ENCODE assay signal across 8 cellular contexts in the genomic region with DNA sequence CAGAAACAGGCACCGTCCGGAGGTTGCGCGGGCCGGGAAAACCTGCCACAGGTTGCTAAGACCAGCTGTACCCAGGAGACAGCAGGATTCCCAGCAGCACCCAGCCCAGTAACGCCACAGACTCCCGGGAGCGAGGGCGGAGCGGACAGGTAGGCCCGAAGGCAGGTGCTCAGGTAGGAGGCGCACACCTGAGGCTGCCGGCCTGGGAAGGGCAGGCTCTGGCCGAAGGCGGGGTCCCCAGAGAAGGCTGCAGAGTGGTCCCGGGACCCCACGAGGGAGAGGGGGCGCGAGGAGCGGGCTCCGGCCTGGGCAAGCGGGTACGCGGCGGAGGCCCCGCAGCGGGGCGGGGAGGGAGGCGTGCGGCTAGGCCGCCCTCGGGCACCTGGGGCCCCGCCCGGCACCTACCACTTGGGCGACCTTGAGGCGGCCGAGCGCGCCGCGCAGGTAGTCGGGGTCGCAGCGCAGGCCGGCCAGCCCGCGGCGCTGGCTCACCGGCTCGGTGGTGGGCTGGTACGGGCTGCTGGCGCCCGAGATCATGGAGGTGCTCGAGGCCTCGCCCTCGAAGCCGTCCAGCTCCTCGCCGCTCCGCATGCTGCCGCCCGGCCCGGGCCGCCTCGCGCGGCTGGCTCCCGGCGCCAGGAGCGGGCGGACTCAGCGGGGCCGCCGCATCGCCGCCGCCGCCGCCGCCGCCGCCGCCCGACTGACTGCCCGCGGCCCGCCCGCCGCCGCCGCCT. TPM values are rescaled to one million over a fixed set of nuclear protein-coding genes. Genes with fewer than 3 reads are reported as not detected.
A peak's percentile ranks its signal among the peaks of the same experiment; 100 is the strongest.
DNase-seq lines count a peak whose midpoint lies in the region; ATAC-seq, FAIRE-seq and TF ChIP-seq lines count a peak whose summit lies in the region.

No MANE protein-coding gene starts in this region.

- peak overlapping the region; percentile 40 to 60 (median 53) for H3K4me3 ChIP-seq in endothelial cell of umbilical vein (replicated peaks in 1 of 3; ENCODE audit: insufficient read depth in 1 of 3, low read depth in 1 of 3, low read length in 3 of 3)
- peak overlapping the region; percentile 53 for H3K4me3 ChIP-seq in naive thymus-derived CD4-positive, alpha-beta T cell (ENCODE audit: low read length)

- no peaks in the 10 kb centered on the region for H3K9me3 ChIP-seq in endothelial cell of umbilical vein (replicated peaks; ENCODE audit: control insufficient read depth, insufficient read depth, low read length)
- H3K9me3 ChIP-seq in naive thymus-derived CD4-positive, alpha-beta T cell (ENCODE audit: control insufficient read depth in 2 of 3, low read length in 3 of 3), result no peaks in the 10 kb centered on the region

- peaks cover 2% of the 10 kb centered on the region in 2 experiments for H3K27me3 ChIP-seq in endothelial cell of umbilical vein (ENCODE audit: control insufficient read depth in 2 of 2, insufficient read depth in 2 of 2, low read length in 2 of 2)
- H3K27me3 ChIP-seq in naive thymus-derived CD4-positive, alpha-beta T cell (ENCODE audit: control insufficient read depth in 2 of 2, insufficient read depth in 2 of 2, low read length in 2 of 2), result no peaks in the 10 kb centered on the region

- peak overlapping the region; percentile 71 to 91 (median 82) for H3K4me3 Mint-ChIP-seq in naive thymus-derived CD4-positive, alpha-beta T cell

- H3K27ac Mint-ChIP-seq in naive thymus-derived CD4-positive, alpha-beta T cell, result peak overlapping the region in 5 of 9 donors; percentile 36 to 81 (median 47)

- H3K4me1 Mint-ChIP-seq in naive thymus-derived CD4-positive, alpha-beta T cell, result peaks cover 6 to 16% (median 12%) of the 10 kb centered on the region in 7 donors

- BruUV-seq in endothelial cell of umbilical vein (replicated peaks; lab: Mats Ljungman, UMichigan), result no TSS peak

- TF ChIP-seq POLR2A in endothelial cell of umbilical vein (IDR thresholded peaks at IDR 0.05; ENCODE audit: low read depth, low read length), result no peak

- H3K27ac ChIP-seq in C4-2B, result peak overlapping the region; percentile 93
- no peak overlapping the region for H3K27ac ChIP-seq in endothelial cell of umbilical vein (ENCODE audit: insufficient read depth, low read depth, low read length)
- H3K27ac ChIP-seq in naive thymus-derived CD4-positive, alpha-beta T cell (ENCODE audit: low read depth, low read length), result peak overlapping the region; percentile 45

- no peaks in the 10 kb centered on the region for H4K20me1 ChIP-seq in endothelial cell of umbilical vein (replicated peaks; ENCODE audit: control insufficient read depth, extremely low read depth, insufficient read depth, low read length)

- H3K9ac ChIP-seq in endothelial cell of umbilical vein (replicated peaks; ENCODE audit: extremely low read depth, insufficient read depth, low read length), result peak overlapping the region; percentile 45

- peak; percentile 42 for DNase-seq in UCSD-AML1 (lab: John Stamatoyannopoulos, UW; ENCODE audit: unreplicated experiment)
- DNase-seq in endothelial cell of umbilical vein (ENCODE audit: low read depth, low spot score), result peak; percentile 10
- DNase-seq in naive thymus-derived CD4-positive, alpha-beta T cell, result peak in 6 of 9 donors; percentile 16 to 34 (median 19)
- DNase-seq in NCI-H446 (lab: John Stamatoyannopoulos, UW), result no peak
- no peak for DNase-seq in hepatic stellate cell (ENCODE audit: low spot score)

- H3K4me2 ChIP-seq in endothelial cell of umbilical vein (ENCODE audit: insufficient read depth, low read length), result peak overlapping the region; percentile 66

- H3K36me3 ChIP-seq in endothelial cell of umbilical vein (ENCODE audit: control insufficient read depth in 2 of 2, extremely low read depth in 1 of 2, insufficient read depth in 2 of 2, low read length in 2 of 2), result no peaks in the 10 kb centered on the region
- no peaks in the 10 kb centered on the region for H3K36me3 ChIP-seq in naive thymus-derived CD4-positive, alpha-beta T cell (ENCODE audit: control insufficient read depth in 2 of 3, insufficient read depth in 3 of 3, low read length in 3 of 3)

- H3K4me1 ChIP-seq in endothelial cell of umbilical vein (ENCODE audit: control insufficient read depth, extremely low read depth, insufficient read depth, low read length), result peaks cover 8% of the 10 kb centered on the region
- peaks cover 5 to 10% of the 10 kb centered on the region in 2 donors for H3K4me1 ChIP-seq in naive thymus-derived CD4-positive, alpha-beta T cell (ENCODE audit: control insufficient read depth in 2 of 2, insufficient read depth in 2 of 2, low read length in 2 of 2)

- H3K9me3 Mint-ChIP-seq in naive thymus-derived CD4-positive, alpha-beta T cell, result peaks cover 0 to 3% (median 0%) of the 10 kb centered on the region in 11 donors

- no peak for FAIRE-seq in endothelial cell of umbilical vein (lab: Jason Lieb, UNC)

- intact Hi-C loops in endothelial cell of umbilical vein (cut with micrococcal nuclease), result loop anchor here (2.0 kb wide), 1 partner anchor 35 kb away; no protein-coding TSS in a partner anchor
- intact Hi-C loops in naive thymus-derived CD4-positive, alpha-beta T cell (cut with micrococcal nuclease), result loop anchor here (1.0 to 5.0 kb wide), 9 partner anchors 33 to 331 kb away; partner anchors contain the start of genes DYNC1LI2 (in 2 of the 2), CBFB (in 1 of the 2), CKLF (in 1 of the 2) and TK2 (in 1 of the 2)

- H3K79me2 ChIP-seq in endothelial cell of umbilical vein (ENCODE audit: control insufficient read depth, insufficient read depth, low read length), result no peaks in the 10 kb centered on the region

- POLR2A ChIA-PET in endothelial cell of umbilical vein (lab: Charles Lee), result no interaction called here
- POLR2A ChIA-PET in naive thymus-derived CD4-positive, alpha-beta T cell (lab: Charles Lee), result interaction anchor here (1.4 kb wide), 1 partner anchor 55 kb away, joined by 3 read pairs; the partner anchor contains the start of gene DYNC1LI2

- dilution Hi-C loops in endothelial cell of umbilical vein (cut with MboI; ENCODE audit: extremely low pct_ligation_motif_present, low sequenced_read_pairs), result no loop called here

- peak overlapping the region; percentile 86 for H2AFZ ChIP-seq in endothelial cell of umbilical vein (ENCODE audit: low read depth, low read length)

- peaks cover 0 to 1% (median 0%) of the 10 kb centered on the region in 5 donors for H3K36me3 Mint-ChIP-seq in naive thymus-derived CD4-positive, alpha-beta T cell

- peaks cover 0 to 61% (median 7%) of the 10 kb centered on the region in 5 donors for H3K27me3 Mint-ChIP-seq in naive thymus-derived CD4-positive, alpha-beta T cell

- ATAC-seq in GM19395 (IDR thresholded peaks at IDR 0.05; ENCODE audit: unreplicated experiment) (peak; percentile 62), HG03469 (IDR thresholded peaks at IDR 0.05; ENCODE audit: unreplicated experiment) (peak; percentile 19)
- no peak for ATAC-seq in naive thymus-derived CD4-positive, alpha-beta T cell

- H3K9me1 ChIP-seq in endothelial cell of umbilical vein (replicated peaks; ENCODE audit: control insufficient read depth, extremely low read depth, insufficient read depth, low read length), result no peaks in the 10 kb centered on the region

- no peak for TF ChIP-seq CTCF in C4-2B (conservative IDR thresholded peaks at IDR 0.05)
- TF ChIP-seq CTCF in endothelial cell of umbilical vein (IDR thresholded peaks at IDR 0.05; ENCODE audit: extremely low read depth in 1 of 2, insufficient read depth in 1 of 2, low read depth in 1 of 2, low read length in 2 of 2), result no peak

- CTCF ChIA-PET in endothelial cell of umbilical vein (lab: Charles Lee), result interaction anchor here (0.6 to 7.8 kb wide), 11 partner anchors 11 to 172 kb away, joined by 3 to 49 read pairs (median 3); no protein-coding TSS in a partner anchor
- CTCF ChIA-PET in naive thymus-derived CD4-positive, alpha-beta T cell (lab: Charles Lee), result interaction anchor here (1.0 to 1.2 kb wide), 2 partner anchors 31 to 133 kb away, joined by 3 to 5 read pairs; no protein-coding TSS in a partner anchor

TF ChIP-seq in endothelial cell of umbilical vein, 7 proteins besides CTCF, POLR2A, EP300 and RAD21 (continues in another document):
- TF ChIP-seq EZH2 (IDR thresholded peaks at IDR 0.05; ENCODE audit: borderline replicate concordance, low read depth, low read length, severe bottlenecking), result no peak
- TF ChIP-seq GATA2 (IDR thresholded peaks at IDR 0.05; ENCODE audit: insufficient read depth, insufficient read length, low read depth, low read length), result no peak
- TF ChIP-seq MAX (IDR thresholded peaks at IDR 0.05; ENCODE audit: insufficient read depth, insufficient read length), result no peak
- no peak for TF ChIP-seq JUN (IDR thresholded peaks at IDR 0.05; ENCODE audit: borderline replicate concordance, insufficient read depth, insufficient read length, low read depth)
- TF ChIP-seq FOS (IDR thresholded peaks at IDR 0.05; ENCODE audit: borderline replicate concordance, insufficient read depth, low read length), result no peak
- TF ChIP-seq MYC (IDR thresholded peaks at IDR 0.05; ENCODE audit: low read depth, low read length), result no peak

RNA-seq across cellular contexts. Expression of gene CMTM4, which starts 0.4 kb away (rescaled TPM):
- 8.5 and 9.0 TPM in 2 replicates for total RNA-seq in endothelial cell of umbilical vein
- 7.1 and 10.7 TPM in 2 replicates for polyA plus RNA-seq in endothelial cell of umbilical vein
- 5.8 and 7.0 TPM in 2 replicates for polyA plus RNA-seq in endothelial cell of umbilical vein (2011; cell fraction: cytosol; rRNA removed)
- 18.6 and 21.6 TPM in 2 replicates for polyA plus RNA-seq in endothelial cell of umbilical vein (2011; cell fraction: nucleus; rRNA removed)
- 6.8 and 10.7 TPM in 2 replicates for polyA plus RNA-seq in endothelial cell of umbilical vein (2012)
- polyA minus RNA-seq in endothelial cell of umbilical vein, result 19.7 and 21.4 TPM in 2 replicates
- 28.7 TPM for polyA minus RNA-seq in endothelial cell of umbilical vein (2011; cell fraction: cytosol; rRNA and poly(A)+ RNA removed)
- polyA minus RNA-seq in endothelial cell of umbilical vein (2011; cell fraction: nucleus; rRNA and poly(A)+ RNA removed), result 9.9 and 10.6 TPM in 2 replicates
- 1 to 10 TPM; 1.5 to 2.5 (median 1.8) TPM for total RNA-seq in naive thymus-derived CD4-positive, alpha-beta T cell
- polyA plus RNA-seq in naive thymus-derived CD4-positive, alpha-beta T cell, result under 1 TPM; 0.07 to 0.12 TPM

RNA-seq across cellular contexts. Expression of gene DYNC1LI2, which starts 55.3 kb away (rescaled TPM):
- total RNA-seq in endothelial cell of umbilical vein, result 156 and 159 TPM in 2 replicates
- 51.2 and 110 TPM in 2 replicates for polyA plus RNA-seq in endothelial cell of umbilical vein
- 53.9 and 54.1 TPM in 2 replicates for polyA plus RNA-seq in endothelial cell of umbilical vein (2011; cell fraction: cytosol; rRNA removed)
- polyA plus RNA-seq in endothelial cell of umbilical vein (2011; cell fraction: nucleus; rRNA removed), result 349 and 417 TPM in 2 replicates
- polyA plus RNA-seq in endothelial cell of umbilical vein (2012), result 90.8 and 106 TPM in 2 replicates
- polyA minus RNA-seq in endothelial cell of umbilical vein, result 138 and 184 TPM in 2 replicates
- 21.7 TPM for polyA minus RNA-seq in endothelial cell of umbilical vein (2011; cell fraction: cytosol; rRNA and poly(A)+ RNA removed)
- polyA minus RNA-seq in endothelial cell of umbilical vein (2011; cell fraction: nucleus; rRNA and poly(A)+ RNA removed), result 152 and 197 TPM in 2 replicates
- 10 to 100 TPM; 72.3 to 85.7 (median 80.9) TPM for total RNA-seq in naive thymus-derived CD4-positive, alpha-beta T cell
- 10 to 100 TPM; 23.2 to 25.5 TPM for polyA plus RNA-seq in naive thymus-derived CD4-positive, alpha-beta T cell

Comparison
In these comparisons a context has a peak if more than half of its experiments do, and no peak if none do; other contexts are left out.
1. DNase-seq: peak in UCSD-AML1 (single experiment), endothelial cell of umbilical vein (single experiment) and naive thymus-derived CD4-positive, alpha-beta T cell (6 of 9); none in NCI-H446 (0 of 2) and hepatic stellate cell (single experiment).